1 cellular context compared by ENCODE assay signal in genomic region chr10:86957471-86958108, GRCh38.
TF ChIP-seq lines count a peak whose summit lies in the region.

A gene with protein sequence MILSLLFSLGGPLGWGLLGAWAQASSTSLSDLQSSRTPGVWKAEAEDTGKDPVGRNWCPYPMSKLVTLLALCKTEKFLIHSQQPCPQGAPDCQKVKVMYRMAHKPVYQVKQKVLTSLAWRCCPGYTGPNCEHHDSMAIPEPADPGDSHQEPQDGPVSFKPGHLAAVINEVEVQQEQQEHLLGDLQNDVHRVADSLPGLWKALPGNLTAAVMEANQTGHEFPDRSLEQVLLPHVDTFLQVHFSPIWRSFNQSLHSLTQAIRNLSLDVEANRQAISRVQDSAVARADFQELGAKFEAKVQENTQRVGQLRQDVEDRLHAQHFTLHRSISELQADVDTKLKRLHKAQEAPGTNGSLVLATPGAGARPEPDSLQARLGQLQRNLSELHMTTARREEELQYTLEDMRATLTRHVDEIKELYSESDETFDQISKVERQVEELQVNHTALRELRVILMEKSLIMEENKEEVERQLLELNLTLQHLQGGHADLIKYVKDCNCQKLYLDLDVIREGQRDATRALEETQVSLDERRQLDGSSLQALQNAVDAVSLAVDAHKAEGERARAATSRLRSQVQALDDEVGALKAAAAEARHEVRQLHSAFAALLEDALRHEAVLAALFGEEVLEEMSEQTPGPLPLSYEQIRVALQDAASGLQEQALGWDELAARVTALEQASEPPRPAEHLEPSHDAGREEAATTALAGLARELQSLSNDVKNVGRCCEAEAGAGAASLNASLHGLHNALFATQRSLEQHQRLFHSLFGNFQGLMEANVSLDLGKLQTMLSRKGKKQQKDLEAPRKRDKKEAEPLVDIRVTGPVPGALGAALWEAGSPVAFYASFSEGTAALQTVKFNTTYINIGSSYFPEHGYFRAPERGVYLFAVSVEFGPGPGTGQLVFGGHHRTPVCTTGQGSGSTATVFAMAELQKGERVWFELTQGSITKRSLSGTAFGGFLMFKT (minus strand): TSS chr10:86957615. CDS start chr10:86957541, 74 bp downstream.

TF ChIP-seq in HepG2, 621 proteins besides CTCF, POLR2A, EP300 and RAD21 (continued from another document):
- TF ChIP-seq, protein P1, sequence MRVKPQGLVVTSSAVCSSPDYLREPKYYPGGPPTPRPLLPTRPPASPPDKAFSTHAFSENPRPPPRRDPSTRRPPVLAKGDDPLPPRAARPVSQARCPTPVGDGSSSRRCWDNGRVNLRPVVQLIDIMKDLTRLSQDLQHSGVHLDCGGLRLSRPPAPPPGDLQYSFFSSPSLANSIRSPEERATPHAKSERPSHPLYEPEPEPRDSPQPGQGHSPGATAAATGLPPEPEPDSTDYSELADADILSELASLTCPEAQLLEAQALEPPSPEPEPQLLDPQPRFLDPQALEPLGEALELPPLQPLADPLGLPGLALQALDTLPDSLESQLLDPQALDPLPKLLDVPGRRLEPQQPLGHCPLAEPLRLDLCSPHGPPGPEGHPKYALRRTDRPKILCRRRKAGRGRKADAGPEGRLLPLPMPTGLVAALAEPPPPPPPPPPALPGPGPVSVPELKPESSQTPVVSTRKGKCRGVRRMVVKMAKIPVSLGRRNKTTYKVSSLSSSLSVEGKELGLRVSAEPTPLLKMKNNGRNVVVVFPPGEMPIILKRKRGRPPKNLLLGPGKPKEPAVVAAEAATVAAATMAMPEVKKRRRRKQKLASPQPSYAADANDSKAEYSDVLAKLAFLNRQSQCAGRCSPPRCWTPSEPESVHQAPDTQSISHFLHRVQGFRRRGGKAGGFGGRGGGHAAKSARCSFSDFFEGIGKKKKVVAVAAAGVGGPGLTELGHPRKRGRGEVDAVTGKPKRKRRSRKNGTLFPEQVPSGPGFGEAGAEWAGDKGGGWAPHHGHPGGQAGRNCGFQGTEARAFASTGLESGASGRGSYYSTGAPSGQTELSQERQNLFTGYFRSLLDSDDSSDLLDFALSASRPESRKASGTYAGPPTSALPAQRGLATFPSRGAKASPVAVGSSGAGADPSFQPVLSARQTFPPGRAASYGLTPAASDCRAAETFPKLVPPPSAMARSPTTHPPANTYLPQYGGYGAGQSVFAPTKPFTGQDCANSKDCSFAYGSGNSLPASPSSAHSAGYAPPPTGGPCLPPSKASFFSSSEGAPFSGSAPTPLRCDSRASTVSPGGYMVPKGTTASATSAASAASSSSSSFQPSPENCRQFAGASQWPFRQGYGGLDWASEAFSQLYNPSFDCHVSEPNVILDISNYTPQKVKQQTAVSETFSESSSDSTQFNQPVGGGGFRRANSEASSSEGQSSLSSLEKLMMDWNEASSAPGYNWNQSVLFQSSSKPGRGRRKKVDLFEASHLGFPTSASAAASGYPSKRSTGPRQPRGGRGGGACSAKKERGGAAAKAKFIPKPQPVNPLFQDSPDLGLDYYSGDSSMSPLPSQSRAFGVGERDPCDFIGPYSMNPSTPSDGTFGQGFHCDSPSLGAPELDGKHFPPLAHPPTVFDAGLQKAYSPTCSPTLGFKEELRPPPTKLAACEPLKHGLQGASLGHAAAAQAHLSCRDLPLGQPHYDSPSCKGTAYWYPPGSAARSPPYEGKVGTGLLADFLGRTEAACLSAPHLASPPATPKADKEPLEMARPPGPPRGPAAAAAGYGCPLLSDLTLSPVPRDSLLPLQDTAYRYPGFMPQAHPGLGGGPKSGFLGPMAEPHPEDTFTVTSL (CRISPR knock-in tag; IDR thresholded peaks at IDR 0.05; ENCODE audit: borderline replicate concordance), result no peak
